Comparison of ENCODE assay signal across 29 cellular contexts in the genomic region with DNA sequence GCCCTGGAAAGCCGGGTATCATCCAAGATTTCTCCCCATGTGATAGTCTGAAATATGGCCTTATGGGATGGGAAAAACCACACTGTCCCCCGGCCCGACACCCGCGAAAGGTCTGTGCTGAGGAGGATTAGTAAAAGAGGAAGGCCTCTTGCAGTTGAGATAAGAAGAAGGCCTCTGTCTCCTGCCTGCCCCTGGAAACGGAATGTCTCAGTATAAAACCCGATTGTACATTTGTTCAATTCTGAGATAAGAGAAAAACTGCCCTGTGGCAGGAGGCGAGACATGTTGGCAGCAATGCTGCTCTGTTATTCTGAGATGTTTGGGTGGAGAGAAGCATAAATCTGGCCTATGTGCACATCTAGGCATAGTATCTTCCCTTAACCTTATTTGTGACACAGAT. TPM values are rescaled to one million over a fixed set of nuclear protein-coding genes. Genes with fewer than 3 reads are reported as not detected.
"Had no signal": no experiment of that assay in that cellular context is flagged by ENCODE, and none has a peak within 500 bp of the region (broad histone marks: within the 10 kb centered on the region; RNA-seq: fewer than 3 reads in every experiment).

No MANE protein-coding gene starts in this region.

- DNase-seq: activated CD4-positive, alpha-beta T cell treated with anti-CD3 and anti-CD28 coated beads, Interleukin-2, amount 10 ng/mL, durations not matched to agents 24 days and 14 days; activated CD4-positive, alpha-beta T cell treated with anti-CD3 and anti-CD28 coated beads, Interleukin-2, amount 50 U/mL, for 4 hours; activated CD8-positive, alpha-beta T cell treated with anti-CD3 and anti-CD28 coated beads for 36 hours; activated effector memory CD4-positive, alpha-beta T cell treated with anti-CD3 and anti-CD28 coated beads, Interleukin-2, amount 50 U/mL, for 16 hours; activated naive CD4-positive, alpha-beta T cell; activated naive CD8-positive, alpha-beta T cell treated with anti-CD3 and anti-CD28 coated beads, Interleukin-2, amount 10 ng/mL, durations not matched to agents 7 days and 5 days; activated T-cell treated with anti-CD3 and anti-CD28 coated beads, Interleukin-2, amount 50 U/mL, for 1 hour; activated T-cell treated with anti-CD3 and anti-CD28 coated beads, Interleukin-2, amount 50 U/mL, for 72 hours; amygdala; NCI-H1105; NCI-H1417 treated with DMSO at 0.1 percent for 48 hours; NCI-H187 treated with DMSO at 0.1 percent for 48 hours; NCI-H2081; NCI-H2171 treated with DMSO at 0.1 percent for 48 hours; NCI-H226; NCI-H446 treated with DMSO at 0.1 percent for 48 hours; NCI-H524; PC-3; Peyer's patch; RPMI8226; SHP77 treated with DMSO at 0.1 percent for 48 hours; T1000 had no signal

- H3K4me3 ChIP-seq: ascending aorta, cardiac muscle cell, Peyer's patch, SJSA1 had no signal

- H3K4me1 ChIP-seq: ascending aorta, Peyer's patch had no signal

- ATAC-seq: activated CD8-positive, alpha-beta T cell treated with anti-CD3 and anti-CD28 coated beads for 36 hours; activated T-cell treated with anti-CD3 and anti-CD28 coated beads, Interleukin-2, amount 50 U/mL, for 72 hours; activated T-helper 17 cell treated with anti-CD3 and anti-CD28 coated beads, Interleukin-2, amount 50 U/mL, for 72 hours; PC-3 had no signal

- H3K9me3 ChIP-seq: ascending aorta, Peyer's patch had no signal

- H3K36me3 ChIP-seq: ascending aorta, cardiac muscle cell, Peyer's patch, SJSA1 had no signal

- H3K27ac ChIP-seq: ascending aorta, cardiac muscle cell, Peyer's patch, SJSA1 had no signal

- H3K27me3 ChIP-seq: ascending aorta, Peyer's patch, SJSA1 had no signal

RNA-seq across cellular contexts. Expression of a gene that starts 26.8 kb away (rescaled TPM):
- total RNA-seq: activated CD8-positive, alpha-beta memory T cell treated with anti-CD3 and anti-CD28 coated beads for 36 hours; ascending aorta; cardiac muscle cell; chondrocyte; M059J; PC-3; SJSA1 had no signal
- polyA plus RNA-seq: cardiac muscle cell had no signal

RNA-seq across cellular contexts. Expression of a gene that starts 30.0 kb away (rescaled TPM):
- total RNA-seq: activated CD8-positive, alpha-beta memory T cell treated with anti-CD3 and anti-CD28 coated beads for 36 hours; ascending aorta; chondrocyte; M059J; PC-3; Peyer's patch; SJSA1 had no signal
